In the genomic region with DNA sequence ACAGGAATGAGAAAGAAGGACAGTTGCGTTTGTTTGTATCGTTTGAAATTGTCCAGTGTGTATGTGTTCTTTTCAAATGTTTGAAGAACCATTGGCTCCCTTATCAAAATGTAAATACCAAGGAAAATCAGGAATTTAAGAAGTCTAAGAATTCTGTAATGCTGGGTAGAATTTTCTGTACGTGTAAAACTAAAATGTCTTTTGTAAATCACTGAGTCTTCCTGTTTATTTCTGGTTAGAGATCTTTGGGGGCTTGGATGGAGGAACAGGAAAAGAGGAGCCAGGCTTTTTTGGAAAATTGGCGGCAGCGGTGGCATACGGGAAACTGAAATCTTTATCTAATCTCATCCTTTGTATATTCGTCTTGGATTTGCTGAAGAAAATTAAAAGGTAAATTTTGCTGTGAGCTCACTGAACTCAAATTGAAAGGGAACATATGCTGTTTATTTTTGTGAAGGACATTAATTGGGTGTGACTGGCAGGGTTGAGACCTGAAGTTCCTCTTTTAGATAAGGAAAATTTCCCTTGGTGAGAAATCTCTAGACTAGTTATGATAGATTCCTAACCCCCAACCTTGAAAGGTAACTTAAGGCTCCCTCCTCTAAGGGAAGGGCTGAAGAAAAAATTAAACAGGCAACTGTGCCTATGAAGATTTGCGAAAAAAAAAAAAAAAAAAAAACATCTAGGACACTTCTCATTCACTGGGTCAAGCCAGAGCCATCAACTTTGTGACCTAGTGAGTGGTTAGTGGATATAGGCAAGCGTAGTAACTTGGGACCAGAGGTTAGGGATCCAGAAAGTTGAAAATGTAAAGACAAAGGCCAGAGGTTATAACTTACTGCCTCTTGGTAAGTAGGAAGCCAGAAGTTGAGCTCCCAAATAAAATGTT, we compare ENCODE assay signal across 9 cellular contexts. TPM values are rescaled to one million over a fixed set of nuclear protein-coding genes. Genes with fewer than 3 reads are reported as not detected.
DNase-seq lines count a peak whose midpoint lies in the region; ATAC-seq and TF ChIP-seq lines count a peak whose summit lies in the region.
"Had no signal": no experiment of that assay in that cellular context is flagged by ENCODE, and none has a peak within 500 bp of the region (broad histone marks: within the 10 kb centered on the region; RNA-seq: fewer than 3 reads in every experiment).

No MANE protein-coding gene starts in this region.

- peak overlapping the region; percentile 96 for H3K27ac Mint-ChIP-seq in activated CD8-positive, alpha-beta T cell treated with anti-CD3 and anti-CD28 coated beads for 36 hours

- H3K36me3 ChIP-seq in left ventricle myocardium inferior (no peaks in the 10 kb centered on the region), heart right ventricle (no peaks in the 10 kb centered on the region), liver (ENCODE audit: control insufficient read depth in 4 of 4, insufficient read depth in 3 of 4, low read depth in 1 of 4, low read length in 3 of 4) (peaks cover 0 to 27% (median 9%) of the 10 kb centered on the region in 4 donors)

- DNase-seq in left ventricle myocardium inferior (no peak), heart right ventricle (no peak), GDM1 (lab: John Stamatoyannopoulos, UW) (no peak)
- no peak for DNase-seq in activated CD8-positive, alpha-beta T cell treated with anti-CD3 and anti-CD28 coated beads for 36 hours

- H3K4me3 ChIP-seq in left ventricle myocardium inferior (peak overlapping the region; percentile 73), heart right ventricle (peak overlapping the region in 1 of 10 donors; percentile 64), liver (ENCODE audit: low read depth in 1 of 3, low read length in 3 of 3) (peak overlapping the region in 1 of 3 donors; percentile 55)

- ATAC-seq in heart right ventricle = no peak
- ATAC-seq in activated CD8-positive, alpha-beta T cell treated with anti-CD3 and anti-CD28 coated beads for 36 hours = no peak
- no peak for ATAC-seq in HG03457 (IDR thresholded peaks at IDR 0.05; ENCODE audit: unreplicated experiment)
- no peak for ATAC-seq in GM18520 (IDR thresholded peaks at IDR 0.05; ENCODE audit: unreplicated experiment)
- ATAC-seq in HG03354 (IDR thresholded peaks at IDR 0.05; ENCODE audit: poor library complexity, severe bottlenecking, unreplicated experiment) = no peak

- H3K27me3 ChIP-seq in left ventricle myocardium inferior (ENCODE audit: low read depth) (peaks cover 14% of the 10 kb centered on the region), heart right ventricle (peaks cover 0 to 6% (median 0%) of the 10 kb centered on the region in 7 donors), liver (ENCODE audit: control insufficient read depth in 4 of 4, insufficient read depth in 4 of 4, low read length in 3 of 4) (no peaks in the 10 kb centered on the region)

- H3K36me3 Mint-ChIP-seq in activated CD8-positive, alpha-beta T cell treated with anti-CD3 and anti-CD28 coated beads for 36 hours (ENCODE audit: low read depth) = peaks cover 3% of the 10 kb centered on the region

- H3K9me3 ChIP-seq in left ventricle myocardium inferior (replicated peaks) (peaks cover 13% of the 10 kb centered on the region), heart right ventricle (peaks cover 0 to 21% (median 0%) of the 10 kb centered on the region in 11 donors), liver (ENCODE audit: control insufficient read depth in 4 of 4, low read length in 3 of 4) (no peaks in the 10 kb centered on the region)

- intact Hi-C loops in left ventricle myocardium inferior (cut with micrococcal nuclease) (no loop called here), heart right ventricle (cut with DNase I) (no loop called here)
- intact Hi-C loops in activated CD8-positive, alpha-beta T cell treated with anti-CD3 and anti-CD28 coated beads for 36 hours (cut with micrococcal nuclease) = loop anchor here (5.0 kb wide), 1 partner anchor 46 kb away; no protein-coding TSS in a partner anchor

- H3K4me1 Mint-ChIP-seq in activated CD8-positive, alpha-beta T cell treated with anti-CD3 and anti-CD28 coated beads for 36 hours (ENCODE audit: low read depth) = peaks cover 15% of the 10 kb centered on the region

- H3K9me3 Mint-ChIP-seq in activated CD8-positive, alpha-beta T cell treated with anti-CD3 and anti-CD28 coated beads for 36 hours = peaks cover 7% of the 10 kb centered on the region

- POLR2A ChIA-PET in activated CD8-positive, alpha-beta T cell treated with anti-CD3 and anti-CD28 coated beads for 36 hours (lab: Charles Lee) = interaction anchor here (0.6 to 1.7 kb wide), 6 partner anchors 11 to 140 kb away, joined by 3 to 7 read pairs (median 4); a partner anchor contains a TSS

- 50 to 56% methylated on average over 9 of the region's 9 CpGs for WGBS in heart right ventricle, 2 donors
- 21% methylated on average over 9 of the region's 9 CpGs for WGBS in liver

- H3K4me3 Mint-ChIP-seq in activated CD8-positive, alpha-beta T cell treated with anti-CD3 and anti-CD28 coated beads for 36 hours = peak overlapping the region; percentile 86

- H3K27me3 Mint-ChIP-seq in activated CD8-positive, alpha-beta T cell treated with anti-CD3 and anti-CD28 coated beads for 36 hours = no peaks in the 10 kb centered on the region

- H3K9ac ChIP-seq in liver (ENCODE audit: low read depth in 1 of 2, low read length in 2 of 2) = peak overlapping the region; percentile 21 to 78

- no peak for TF ChIP-seq RAD21 in liver (IDR thresholded peaks at IDR 0.05)

- CTCF ChIA-PET in activated CD8-positive, alpha-beta T cell treated with anti-CD3 and anti-CD28 coated beads for 36 hours (lab: Charles Lee) = interaction anchor here (0.7 to 6.6 kb wide), 11 partner anchors 8 to 395 kb away, joined by 3 to 87 read pairs (median 4); a partner anchor contains a TSS

- no peak overlapping the region for H3K27ac ChIP-seq in left ventricle myocardium inferior (replicated peaks)
- no peak overlapping the region for H3K27ac ChIP-seq in heart right ventricle
- peak overlapping the region; percentile 89 to 93 for H3K27ac ChIP-seq in liver (ENCODE audit: low read depth in 1 of 2, low read length in 2 of 2)

- peaks cover 17% of the 10 kb centered on the region for H3K4me1 ChIP-seq in left ventricle myocardium inferior
- H3K4me1 ChIP-seq in heart right ventricle = peaks cover 0 to 16% (median 5%) of the 10 kb centered on the region in 9 donors
- peaks cover 0 to 49% (median 20%) of the 10 kb centered on the region in 4 donors for H3K4me1 ChIP-seq in liver (ENCODE audit: control insufficient read depth in 4 of 4, insufficient read depth in 4 of 4, low read length in 3 of 4)

- no peak for TF ChIP-seq CTCF in left ventricle myocardium inferior (IDR thresholded peaks at IDR 0.05; ENCODE audit: borderline replicate concordance)
- TF ChIP-seq CTCF in heart right ventricle (IDR thresholded peaks at IDR 0.05) = no peak
- TF ChIP-seq CTCF in activated CD8-positive, alpha-beta T cell treated with anti-CD3 and anti-CD28 coated beads for 36 hours (IDR thresholded peaks at IDR 0.05) = no peak
- TF ChIP-seq CTCF in liver (IDR thresholded peaks at IDR 0.05; ENCODE audit: low read depth, low read length, missing input control) = no peak

TF ChIP-seq in liver, 16 proteins besides CTCF, POLR2A, EP300 and RAD21 (continues in another document):
- no peak for TF ChIP-seq TAF1 (conservative IDR thresholded peaks at IDR 0.05)
- TF ChIP-seq, protein P1, sequence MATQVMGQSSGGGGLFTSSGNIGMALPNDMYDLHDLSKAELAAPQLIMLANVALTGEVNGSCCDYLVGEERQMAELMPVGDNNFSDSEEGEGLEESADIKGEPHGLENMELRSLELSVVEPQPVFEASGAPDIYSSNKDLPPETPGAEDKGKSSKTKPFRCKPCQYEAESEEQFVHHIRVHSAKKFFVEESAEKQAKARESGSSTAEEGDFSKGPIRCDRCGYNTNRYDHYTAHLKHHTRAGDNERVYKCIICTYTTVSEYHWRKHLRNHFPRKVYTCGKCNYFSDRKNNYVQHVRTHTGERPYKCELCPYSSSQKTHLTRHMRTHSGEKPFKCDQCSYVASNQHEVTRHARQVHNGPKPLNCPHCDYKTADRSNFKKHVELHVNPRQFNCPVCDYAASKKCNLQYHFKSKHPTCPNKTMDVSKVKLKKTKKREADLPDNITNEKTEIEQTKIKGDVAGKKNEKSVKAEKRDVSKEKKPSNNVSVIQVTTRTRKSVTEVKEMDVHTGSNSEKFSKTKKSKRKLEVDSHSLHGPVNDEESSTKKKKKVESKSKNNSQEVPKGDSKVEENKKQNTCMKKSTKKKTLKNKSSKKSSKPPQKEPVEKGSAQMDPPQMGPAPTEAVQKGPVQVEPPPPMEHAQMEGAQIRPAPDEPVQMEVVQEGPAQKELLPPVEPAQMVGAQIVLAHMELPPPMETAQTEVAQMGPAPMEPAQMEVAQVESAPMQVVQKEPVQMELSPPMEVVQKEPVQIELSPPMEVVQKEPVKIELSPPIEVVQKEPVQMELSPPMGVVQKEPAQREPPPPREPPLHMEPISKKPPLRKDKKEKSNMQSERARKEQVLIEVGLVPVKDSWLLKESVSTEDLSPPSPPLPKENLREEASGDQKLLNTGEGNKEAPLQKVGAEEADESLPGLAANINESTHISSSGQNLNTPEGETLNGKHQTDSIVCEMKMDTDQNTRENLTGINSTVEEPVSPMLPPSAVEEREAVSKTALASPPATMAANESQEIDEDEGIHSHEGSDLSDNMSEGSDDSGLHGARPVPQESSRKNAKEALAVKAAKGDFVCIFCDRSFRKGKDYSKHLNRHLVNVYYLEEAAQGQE (IDR thresholded peaks at IDR 0.05) = no peak
- TF ChIP-seq YY1 (IDR thresholded peaks at IDR 0.05) = no peak
- TF ChIP-seq HNF4A (conservative IDR thresholded peaks at IDR 0.05) = peak in 1 of 2 donors; percentile 11
- no peak for TF ChIP-seq GABPA (IDR thresholded peaks at IDR 0.05 in 1 of 2, conservative IDR thresholded peaks at IDR 0.05 in 1 of 2)
- no peak for TF ChIP-seq SP1 (IDR thresholded peaks at IDR 0.05)
- no peak for TF ChIP-seq JUND (IDR thresholded peaks at IDR 0.05)
- TF ChIP-seq FOXA2 (IDR thresholded peaks at IDR 0.05) = no peak
- TF ChIP-seq FOXA1 (IDR thresholded peaks at IDR 0.05) = peak; percentile 11

RNA-seq across cellular contexts. Expression of a gene that starts 10.8 kb away (rescaled TPM):
- total RNA-seq in left ventricle myocardium inferior (not detected), heart right ventricle (not detected), liver (100 to 1,000 TPM in 1 of 2 donors, 10 to 100 TPM in 1; 10.6 to 484 TPM)
- polyA plus RNA-seq in heart right ventricle (not detected), liver (100 to 1,000 TPM; 382 to 540 TPM)
- total RNA-seq in activated CD8-positive, alpha-beta T cell treated with anti-CD3 and anti-CD28 coated beads for 36 hours = not detected
- total RNA-seq: Daoy had no signal

RNA-seq across cellular contexts. Expression of a gene that starts 39.8 kb away (rescaled TPM):
- not detected for total RNA-seq in left ventricle myocardium inferior
- total RNA-seq in heart right ventricle = under 1 TPM in 1 of 10 donors, not detected in 9; 0.09 TPM
- polyA plus RNA-seq in heart right ventricle = not detected
- total RNA-seq in activated CD8-positive, alpha-beta T cell treated with anti-CD3 and anti-CD28 coated beads for 36 hours = under 1 TPM in 1 of 2 experiments, not detected in 1; 0.16 TPM
- total RNA-seq in liver = 10 to 100 TPM in 1 of 2 donors, under 1 TPM in 1; 0.09 to 14.3 TPM
- 10 to 100 TPM in 1 of 2 donors, 1 to 10 TPM in 1; 3.8 to 10.5 TPM for polyA plus RNA-seq in liver

RNA-seq across cellular contexts. Expression of a gene that starts 59.9 kb away (rescaled TPM):
- total RNA-seq in left ventricle myocardium inferior (not detected), heart right ventricle (not detected), liver (1 to 10 TPM; 4.9 TPM)
- polyA plus RNA-seq in heart right ventricle (under 1 TPM in 1 of 2 donors, not detected in 1; 0.01 TPM), liver (1 to 10 TPM; 1.8 to 3.3 TPM)
- not detected for total RNA-seq in activated CD8-positive, alpha-beta T cell treated with anti-CD3 and anti-CD28 coated beads for 36 hours

Comparison
In these comparisons a context has a peak if more than half of its experiments do, and no peak if none do; other contexts are left out.
1. H3K27ac ChIP-seq: peak in liver (2 of 2); none in left ventricle myocardium inferior (single experiment) and heart right ventricle (0 of 10).
2. RNA of a gene that starts 10.8 kb away (total RNA-seq): 10.6 to 484 TPM in liver; not detected in left ventricle myocardium inferior (single experiment), not detected in heart right ventricle and not detected in activated CD8-positive, alpha-beta T cell treated with anti-CD3 and anti-CD28 coated beads for 36 hours; every median in the first group is over 10 times any median in the second.